In the genomic region with DNA sequence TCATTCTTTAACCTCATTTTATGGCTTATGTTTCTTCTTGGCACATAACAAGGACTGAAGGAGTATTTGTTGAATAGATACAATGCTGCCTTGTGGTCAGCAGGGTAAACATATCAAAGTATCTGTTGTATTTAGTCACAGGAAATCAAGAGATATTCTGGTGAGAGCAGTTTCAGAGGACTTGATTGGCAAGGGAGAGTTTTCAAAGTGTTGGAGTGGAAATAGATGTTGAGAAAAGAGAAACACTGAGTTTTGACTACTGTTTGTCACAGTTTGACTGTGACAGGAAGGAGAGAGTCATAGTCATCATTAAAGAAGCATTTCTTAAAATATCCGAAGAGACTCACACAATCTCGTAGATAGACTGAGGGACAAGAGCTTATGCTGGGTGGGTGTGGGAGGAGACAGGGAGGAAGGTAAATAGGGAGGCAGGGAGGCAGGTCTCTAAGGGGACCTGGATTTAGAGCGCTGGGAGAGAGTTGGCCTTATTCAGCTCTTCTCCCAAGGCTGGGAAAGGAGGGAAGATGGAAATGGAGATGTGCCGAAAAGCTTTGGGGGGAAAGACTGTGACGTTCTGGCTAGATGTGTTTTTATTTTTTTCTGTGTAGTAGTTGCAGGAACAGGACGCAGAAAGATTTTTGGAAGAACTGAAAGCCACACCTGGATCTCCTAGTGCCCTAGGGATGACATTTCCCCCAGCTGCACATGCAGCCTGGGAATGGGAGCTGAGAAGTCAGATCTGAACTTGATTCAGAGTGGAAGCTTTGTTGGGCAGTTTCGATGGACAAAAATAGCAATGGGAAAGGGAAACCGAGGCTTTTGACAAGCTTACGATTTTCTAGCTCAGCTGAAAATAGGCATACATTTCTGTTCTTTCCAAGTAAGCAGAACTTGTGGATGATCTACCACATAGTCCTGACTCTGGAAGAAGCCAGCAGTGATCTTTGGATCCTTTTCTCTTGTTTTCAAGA, we compare ENCODE assay signal across 9 cellular contexts.
A peak's percentile ranks its signal among the peaks of the same experiment; 100 is the strongest.
DNase-seq lines count a peak whose midpoint lies in the region; ATAC-seq and TF ChIP-seq lines count a peak whose summit lies in the region.
"Had no signal": no experiment of that assay in that cellular context is flagged by ENCODE, and none has a peak within 500 bp of the region (broad histone marks: within the 10 kb centered on the region; RNA-seq: fewer than 3 reads in every experiment).

No MANE protein-coding gene starts in this region.

- no peak overlapping the region for H3K9ac ChIP-seq in smooth muscle cell (ENCODE audit: low read depth)

- H3K4me1 ChIP-seq in foreskin keratinocyte (no peaks in the 10 kb centered on the region), adrenal gland (replicated peaks in 1 of 2) (no peaks in the 10 kb centered on the region), smooth muscle cell (ENCODE audit: low read depth) (no peaks in the 10 kb centered on the region)

- H3K4me3 ChIP-seq in adrenal gland, result no peak overlapping the region
- H3K4me3 ChIP-seq in smooth muscle cell, result no peak overlapping the region

- no peaks in the 10 kb centered on the region for H4K20me1 ChIP-seq in smooth muscle cell (ENCODE audit: low read depth)

- intact Hi-C loops in adrenal gland (cut with DNase I), result no loop called here

- no peak overlapping the region for H3K4me2 ChIP-seq in smooth muscle cell

- no peak for TF ChIP-seq CTCF in foreskin keratinocyte (conservative IDR thresholded peaks at IDR 0.05)
- no peak for TF ChIP-seq CTCF in adrenal gland (IDR thresholded peaks at IDR 0.05)
- no peak for TF ChIP-seq CTCF in smooth muscle cell (IDR thresholded peaks at IDR 0.05; ENCODE audit: borderline replicate concordance, insufficient read depth, poor library complexity, severe bottlenecking)

- H3K36me3 ChIP-seq in adrenal gland (replicated peaks in 1 of 2), result no peaks in the 10 kb centered on the region
- H3K36me3 ChIP-seq in smooth muscle cell (ENCODE audit: low read depth), result no peaks in the 10 kb centered on the region

- H3K9me3 ChIP-seq in adrenal gland (replicated peaks in 1 of 3) (no peaks in the 10 kb centered on the region), smooth muscle cell (replicated peaks; ENCODE audit: low read depth) (no peaks in the 10 kb centered on the region)

- no peaks in the 10 kb centered on the region for H3K27me3 ChIP-seq in foreskin keratinocyte
- H3K27me3 ChIP-seq in adrenal gland, result no peaks in the 10 kb centered on the region
- no peaks in the 10 kb centered on the region for H3K27me3 ChIP-seq in smooth muscle cell (ENCODE audit: low read depth)

- no peaks in the 10 kb centered on the region for H3K79me2 ChIP-seq in smooth muscle cell (ENCODE audit: low read depth)

- WGBS in adrenal gland, 4 donors, result 66 to 76% (median 69%) methylated on average over 9 of the region's 9 CpGs
- 93% methylated on average over 9 of the region's 9 CpGs for WGBS in smooth muscle cell (ENCODE audit: low lambda C conversion rate)

- H3F3A ChIP-seq in smooth muscle cell (ENCODE audit: low read depth), result no peaks in the 10 kb centered on the region

- H3K27ac ChIP-seq in foreskin keratinocyte (no peak overlapping the region), adrenal gland (no peak overlapping the region), smooth muscle cell (ENCODE audit: low read depth) (no peak overlapping the region)

- ATAC-seq in GM19035 (IDR thresholded peaks at IDR 0.05; ENCODE audit: unreplicated experiment) (peak; percentile 72), HG02981 (IDR thresholded peaks at IDR 0.05; ENCODE audit: unreplicated experiment) (peak; percentile 62), foreskin keratinocyte (no peak)
- ATAC-seq: T-cell had no signal

- peak; percentile 40 for DNase-seq in Caki2 (ENCODE audit: low read depth)
- DNase-seq in SK-MEL-5 (ENCODE audit: low read depth, low spot score), result peak; percentile 57
- no peak for DNase-seq in activated gamma-delta T cell (lab: John Stamatoyannopoulos, UW)
- DNase-seq in foreskin keratinocyte, result no peak
- no peak for DNase-seq in adrenal gland
- no peak for DNase-seq in smooth muscle cell (lab: John Stamatoyannopoulos, UW; ENCODE audit: unreplicated experiment)
- DNase-seq: T-cell had no signal

- no peak overlapping the region for H2AFZ ChIP-seq in smooth muscle cell (ENCODE audit: low read depth)

- no peak for TF ChIP-seq POLR2A in adrenal gland (IDR thresholded peaks at IDR 0.05)

- in situ Hi-C loops in Caki2 (cut with HindIII; ENCODE audit: low pct_unique_long_range_greater_than_20kb, low sequenced_read_pairs) (no loop called here), SK-MEL-5 (cut with HindIII; ENCODE audit: low pct_unique_long_range_greater_than_20kb, low sequenced_read_pairs) (no loop called here)

Comparison
In these comparisons a context has a peak if more than half of its experiments do, and no peak if none do; other contexts are left out.
1. DNase-seq: peak in Caki2 (single experiment) and SK-MEL-5 (single experiment); none in activated gamma-delta T cell (single experiment), foreskin keratinocyte (0 of 2), adrenal gland (0 of 7) and smooth muscle cell (single experiment).